ENCODE assay signal across 2 cellular contexts in genomic region chr19:50024719-50025021, GRCh38.
TF ChIP-seq lines count a peak whose summit lies in the region.

No MANE protein-coding gene starts in this region.

TF ChIP-seq in IMR-90, 13 proteins besides CTCF, POLR2A, EP300 and RAD21 (continued from another document):
- TF ChIP-seq RCOR1 (IDR thresholded peaks at IDR 0.05; ENCODE audit: insufficient replicate concordance, low read length) (no peak), SMC3 (IDR thresholded peaks at IDR 0.05; ENCODE audit: low read depth, low read length) (no peak), MAFK (IDR thresholded peaks at IDR 0.05; ENCODE audit: low read depth, low read length) (no peak), NFE2L2 (IDR thresholded peaks at IDR 0.05; ENCODE audit: low read depth, low read length) (no peak), ELK1 (IDR thresholded peaks at IDR 0.05; ENCODE audit: borderline replicate concordance, low read depth, low read length) (no peak), FOS (IDR thresholded peaks at IDR 0.05; ENCODE audit: low read depth, low read length) (no peak), MXI1 (IDR thresholded peaks at IDR 0.05; ENCODE audit: borderline replicate concordance, low read depth, low read length) (no peak)
TF ChIP-seq in IMR-90: peak in this region for 0.

TF ChIP-seq in neural cell, 6 proteins besides CTCF, POLR2A, EP300 and RAD21 (continued from another document):
- TF ChIP-seq REST (IDR thresholded peaks at IDR 0.05; ENCODE audit: borderline replicate concordance): no peak
TF ChIP-seq in neural cell: peak in this region for 0.
